13 cellular contexts compared by ENCODE assay signal in the genomic region with DNA sequence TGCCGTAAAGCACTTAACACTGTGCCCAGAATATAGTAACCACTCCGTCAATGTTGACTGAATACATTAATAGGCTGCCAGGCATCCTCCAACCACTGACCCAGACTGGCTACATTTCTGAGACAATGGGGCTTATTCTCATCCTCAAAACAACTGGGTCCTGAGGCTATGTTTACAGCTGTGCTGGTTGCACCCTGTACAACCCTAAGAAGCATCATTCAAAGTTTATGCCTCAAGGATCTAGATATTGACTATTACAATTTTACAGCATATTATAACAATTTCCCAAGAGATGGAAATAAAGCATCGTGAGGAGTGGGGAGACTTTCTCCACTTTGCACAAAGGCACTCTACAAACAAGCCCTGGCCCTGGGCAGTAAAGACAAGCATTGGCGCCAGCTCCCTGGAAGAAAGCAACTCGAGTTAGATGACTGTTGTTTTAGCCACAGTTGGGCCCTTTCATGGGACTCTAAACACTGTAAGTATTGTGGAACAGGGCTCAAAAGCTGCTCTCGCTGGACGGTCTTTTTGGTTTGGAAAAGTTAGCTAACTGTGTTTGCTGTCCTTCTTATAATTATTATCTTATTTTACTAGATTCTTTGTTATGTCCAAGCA.
"Had no signal": no experiment of that assay in that cellular context is flagged by ENCODE, and none has a peak within 500 bp of the region (broad histone marks: within the 10 kb centered on the region; RNA-seq: fewer than 3 reads in every experiment).

No MANE protein-coding gene starts in this region.

- H3K4me3 Mint-ChIP-seq: activated CD4-positive, alpha-beta memory T cell treated with anti-CD3 and anti-CD28 coated beads for 36 hours; activated CD8-positive, alpha-beta memory T cell treated with anti-CD3 and anti-CD28 coated beads, Interleukin-2, amount 10 ng/mL, durations not matched to agents 7 days and 5 days; dendritic cell treated with granulocyte-macrophage colony-stimulating factor and Interleukin-4, amounts not matched to agents 40 ng/mL and 50 ng/mL, for 4 days; neural crest cell; stimulated activated naive B cell treated with anti-CD40 and anti-IgM and Interleukin-4, amounts not matched to agents 10 μg/mL and 1 μg/mL and 100 μg/mL, for 72 hours; type B pancreatic cell had no signal

- DNase-seq: activated CD4-positive, alpha-beta memory T cell treated with anti-CD3 and anti-CD28 coated beads for 36 hours; activated CD8-positive, alpha-beta memory T cell treated with anti-CD3 and anti-CD28 coated beads, Interleukin-2, amount 10 ng/mL, durations not matched to agents 7 days and 5 days; activated T-cell treated with anti-CD3 and anti-CD28 coated beads, Interleukin-2, amount 50 U/mL, for 1 hour; amniotic stem cell; brain microvascular endothelial cell; ovary; stimulated activated CD4-positive, alpha-beta T cell treated with anti-CD3 and anti-CD28 coated beads, Interleukin-4, amount 100 ng/mL, for 1 hour; stimulated activated naive B cell treated with anti-CD40 and anti-IgM and Interleukin-4, amounts not matched to agents 10 μg/mL and 1 μg/mL and 100 μg/mL, for 72 hours; WERI-Rb-1 had no signal

- H3K27me3 Mint-ChIP-seq: activated CD4-positive, alpha-beta memory T cell treated with anti-CD3 and anti-CD28 coated beads for 36 hours; activated CD8-positive, alpha-beta memory T cell treated with anti-CD3 and anti-CD28 coated beads, Interleukin-2, amount 10 ng/mL, durations not matched to agents 7 days and 5 days; dendritic cell treated with granulocyte-macrophage colony-stimulating factor and Interleukin-4, amounts not matched to agents 40 ng/mL and 50 ng/mL, for 4 days; stimulated activated naive B cell treated with anti-CD40 and anti-IgM and Interleukin-4, amounts not matched to agents 10 μg/mL and 1 μg/mL and 100 μg/mL, for 72 hours had no signal

- H3K9me3 Mint-ChIP-seq: dendritic cell treated with granulocyte-macrophage colony-stimulating factor and Interleukin-4, amounts not matched to agents 40 ng/mL and 50 ng/mL, for 4 days; neural crest cell; type B pancreatic cell had no signal

- H3K27ac Mint-ChIP-seq: activated CD4-positive, alpha-beta memory T cell treated with anti-CD3 and anti-CD28 coated beads for 36 hours; activated CD8-positive, alpha-beta memory T cell treated with anti-CD3 and anti-CD28 coated beads, Interleukin-2, amount 10 ng/mL, durations not matched to agents 7 days and 5 days; activated naive CD4-positive, alpha-beta T cell treated with anti-CD3 and anti-CD28 coated beads, Interleukin-2, amount 50 U/mL, for 72 hours; dendritic cell treated with granulocyte-macrophage colony-stimulating factor and Interleukin-4, amounts not matched to agents 40 ng/mL and 50 ng/mL, for 4 days; stimulated activated naive B cell treated with anti-CD40 and anti-IgM and Interleukin-4, amounts not matched to agents 10 μg/mL and 1 μg/mL and 100 μg/mL, for 72 hours; type B pancreatic cell had no signal
